Comparison of ENCODE assay signal across 8 cellular contexts in genomic region chr20:40968816-40969562, GRCh38. TPM values are rescaled to one million over a fixed set of nuclear protein-coding genes. Genes with fewer than 3 reads are reported as not detected.
A peak's percentile ranks its signal among the peaks of the same experiment; 100 is the strongest.
DNase-seq lines count a peak whose midpoint lies in the region; ATAC-seq and TF ChIP-seq lines count a peak whose summit lies in the region.
"Not testable (repeated sequence)": the region's sequence is repeated elsewhere in the genome, so short reads cannot be mapped to it uniquely, and the experiment has no call there.

No MANE protein-coding gene starts in this region.

- intact Hi-C loops in adrenal gland (cut with DNase I): loop anchor here in 1 of 2 donors (5.0 to 10.0 kb wide), 2 partner anchors 128 to 376 kb away; partner anchors contain the start of gene LPIN3
- intact Hi-C loops in heart right ventricle (cut with DNase I): loop anchor here (1.0 to 10.0 kb wide), 12 partner anchors 123 to 1854 kb away; partner anchors contain the start of gene LPIN3 (in 1 of the 10)
- intact Hi-C loops in posterior cingulate gyrus (cut with DNase I): loop anchor here (2.0 to 10.0 kb wide), 2 partner anchors 126 to 1704 kb away; no protein-coding TSS in a partner anchor

- H3K4me3 ChIP-seq in adrenal gland (peak overlapping the region in 1 of 4 donors; percentile 34), heart right ventricle (peak overlapping the region in 9 of 10 donors; percentile 18 to 59 (median 51)), thymus (ENCODE audit: low read length) (peak overlapping the region; percentile 26)

- ATAC-seq in HG02759 (IDR thresholded peaks at IDR 0.05; ENCODE audit: unreplicated experiment) (peak; percentile 81), heart right ventricle (peak; percentile 90 to 95 (median 94))

- TF ChIP-seq POLR2A in adrenal gland (IDR thresholded peaks at IDR 0.05): not testable (repeated sequence)

- H3K27me3 ChIP-seq in adrenal gland; thymus (ENCODE audit: control insufficient read depth, insufficient read depth): not testable (repeated sequence)
- H3K27me3 ChIP-seq in heart right ventricle: peaks cover 0 to 16% (median 0%) of the 10 kb centered on the region in 7 donors

- peak; percentile 65 for DNase-seq in GDM1 (lab: John Stamatoyannopoulos, UW)
- peak; percentile 52 for DNase-seq in NCI-H1694 (lab: John Stamatoyannopoulos, UW)
- DNase-seq in T-helper 2 cell treated with Interferon-gamma antibody and Interleukin-4, amounts not matched to agents 5 μg/mL and 100 μg/mL, for 36 hours (ENCODE audit: low spot score): peak; percentile 72
- peak; percentile 69 to 92 (median 83) for DNase-seq in adrenal gland
- peak; percentile 83 to 86 for DNase-seq in heart right ventricle
- peak; percentile 55 to 96 (median 87) for DNase-seq in posterior cingulate gyrus

- TF ChIP-seq CTCF in adrenal gland (IDR thresholded peaks at IDR 0.05) (peak; percentile 88 to 97 (median 94)), heart right ventricle (IDR thresholded peaks at IDR 0.05) (peak; percentile 95 to 99 (median 97))

- H3K36me3 Mint-ChIP-seq in T-helper 2 cell treated with Interferon-gamma antibody and Interleukin-4, amounts not matched to agents 5 μg/mL and 100 μg/mL, for 36 hours (ENCODE audit: low read depth): not testable (repeated sequence)

- not testable (repeated sequence) for H3K9me3 Mint-ChIP-seq in T-helper 2 cell treated with Interferon-gamma antibody and Interleukin-4, amounts not matched to agents 5 μg/mL and 100 μg/mL, for 36 hours

- H3K4me3 Mint-ChIP-seq in T-helper 2 cell treated with Interferon-gamma antibody and Interleukin-4, amounts not matched to agents 5 μg/mL and 100 μg/mL, for 36 hours: peak overlapping the region; percentile 83

- H3K36me3 ChIP-seq in adrenal gland (replicated peaks in 1 of 2); heart right ventricle; thymus (ENCODE audit: control insufficient read depth, insufficient read depth): not testable (repeated sequence)

- peaks cover 32% of the 10 kb centered on the region for H3K27me3 Mint-ChIP-seq in T-helper 2 cell treated with Interferon-gamma antibody and Interleukin-4, amounts not matched to agents 5 μg/mL and 100 μg/mL, for 36 hours (ENCODE audit: low read depth)

- not testable (repeated sequence) for H3K9me3 ChIP-seq in adrenal gland (replicated peaks in 1 of 3); heart right ventricle; thymus (ENCODE audit: control insufficient read depth)

- not testable (repeated sequence) for H3K4me1 ChIP-seq in adrenal gland (replicated peaks in 1 of 2); heart right ventricle; thymus (ENCODE audit: control insufficient read depth, insufficient read depth, low read length)

- H3K27ac Mint-ChIP-seq in T-helper 2 cell treated with Interferon-gamma antibody and Interleukin-4, amounts not matched to agents 5 μg/mL and 100 μg/mL, for 36 hours: not testable (repeated sequence)

- H3K4me1 Mint-ChIP-seq in T-helper 2 cell treated with Interferon-gamma antibody and Interleukin-4, amounts not matched to agents 5 μg/mL and 100 μg/mL, for 36 hours (ENCODE audit: low read depth): not testable (repeated sequence)

- not testable (repeated sequence) for H3K27ac ChIP-seq in adrenal gland; thymus (ENCODE audit: low read depth)
- H3K27ac ChIP-seq in heart right ventricle: peak overlapping the region in 1 of 10 donors; percentile 18

- WGBS in adrenal gland, 4 donors: 16 to 22% (median 22%) methylated on average over 13 to 28 of the region's 28 CpGs
- 24% methylated on average over 25 to 28 of the region's 28 CpGs for WGBS in heart right ventricle, 2 donors
- WGBS in thymus: 3% methylated on average over 28 of the region's 28 CpGs

RNA-seq across cellular contexts. Expression of gene TOP1, which starts 59.6 kb away (rescaled TPM):
- total RNA-seq in adrenal gland (10 to 100 TPM; 21.2 to 58.8 (median 38.5) TPM), heart right ventricle (10 to 100 TPM; 19.3 to 28.3 (median 23.8) TPM)
- polyA plus RNA-seq in adrenal gland (10 to 100 TPM; 19.6 to 96.6 (median 21.2) TPM), heart right ventricle (10 to 100 TPM; 13.5 to 15.0 TPM), thymus (44.2 TPM)
